ENCODE assay signal across 10 cellular contexts in the genomic region with DNA sequence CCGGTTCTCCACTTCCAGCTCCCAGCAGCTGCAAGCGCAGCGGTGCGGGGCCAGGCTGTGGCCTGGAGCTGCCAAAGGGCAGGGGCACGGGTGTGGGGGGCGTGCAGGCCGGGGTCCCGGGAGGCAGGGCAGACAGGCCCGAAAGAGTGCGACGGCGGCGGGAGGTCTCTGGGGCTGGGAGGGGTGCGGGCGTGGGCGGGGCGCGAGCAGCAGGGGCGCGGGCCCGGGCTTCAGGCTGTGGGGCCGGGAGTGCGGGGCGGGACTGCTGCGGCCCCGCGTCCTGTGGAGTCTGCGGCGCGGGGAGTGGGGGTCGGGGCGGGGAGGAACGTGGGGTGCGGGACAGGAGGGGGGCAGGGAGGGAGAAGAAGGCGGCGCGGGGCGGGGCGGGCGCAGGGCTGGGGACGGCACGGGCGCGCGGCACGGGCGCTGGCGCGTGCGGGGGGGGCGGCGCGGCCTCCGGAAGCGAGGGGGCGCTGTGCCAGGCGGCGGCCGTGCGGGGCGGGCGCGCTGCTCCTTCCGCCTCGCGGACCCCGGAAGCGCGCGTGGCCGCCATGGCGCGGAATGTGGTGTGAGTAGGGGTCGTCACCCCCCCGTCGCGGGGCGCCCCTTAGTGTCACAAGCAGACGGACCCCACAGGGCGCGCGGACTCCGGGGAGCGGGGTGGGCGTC. TPM values are rescaled to one million over a fixed set of nuclear protein-coding genes. Genes with fewer than 3 reads are reported as not detected.
DNase-seq lines count a peak whose midpoint lies in the region; TF ChIP-seq lines count a peak whose summit lies in the region.
"Had no signal": no experiment of that assay in that cellular context is flagged by ENCODE, and none has a peak within 500 bp of the region (broad histone marks: within the 10 kb centered on the region; RNA-seq: fewer than 3 reads in every experiment).

A gene (plus strand): TSS at position 521 of the 669 bp plus-strand sequence. CDS start 31 bp downstream, at position 552.

- H3K4me3 Mint-ChIP-seq in T-helper 2 cell treated with Interferon-gamma antibody and Interleukin-4, amounts not matched to agents 5 μg/mL and 100 μg/mL, for 36 hours = no peak within 1 kb of the TSS
- no peak within 1 kb of the TSS for H3K4me3 Mint-ChIP-seq in activated naive CD8-positive, alpha-beta T cell treated with anti-CD3 and anti-CD28 coated beads for 36 hours

- H3K27me3 Mint-ChIP-seq in T-helper 2 cell treated with Interferon-gamma antibody and Interleukin-4, amounts not matched to agents 5 μg/mL and 100 μg/mL, for 36 hours (ENCODE audit: low read depth) = no peaks in the 10 kb centered on the region
- no peaks in the 10 kb centered on the region for H3K27me3 Mint-ChIP-seq in activated naive CD8-positive, alpha-beta T cell treated with anti-CD3 and anti-CD28 coated beads for 36 hours

- H3K27ac Mint-ChIP-seq in T-helper 2 cell treated with Interferon-gamma antibody and Interleukin-4, amounts not matched to agents 5 μg/mL and 100 μg/mL, for 36 hours = no peak within 1 kb of the TSS
- no peak within 1 kb of the TSS for H3K27ac Mint-ChIP-seq in activated naive CD8-positive, alpha-beta T cell treated with anti-CD3 and anti-CD28 coated beads for 36 hours

- TF ChIP-seq CTCF in liver (IDR thresholded peaks at IDR 0.05; ENCODE audit: low read depth, low read length, missing input control) (no peak), tibial artery (IDR thresholded peaks at IDR 0.05) (no peak)

- intact Hi-C loops in T-helper 2 cell treated with Interferon-gamma antibody and Interleukin-4, amounts not matched to agents 100 ng/mL and 5 ng/mL, for 36 hours (cut with micrococcal nuclease) = no loop called here
- intact Hi-C loops in tibial artery (cut with DNase I; ENCODE audit: low total_unique reads) = no loop called here

- H3K9me3 ChIP-seq in liver (ENCODE audit: control insufficient read depth in 4 of 4, low read length in 3 of 4) (no peaks in the 10 kb centered on the region), tibial artery (no peaks in the 10 kb centered on the region)

- H3K36me3 ChIP-seq in liver (ENCODE audit: control insufficient read depth in 4 of 4, insufficient read depth in 3 of 4, low read depth in 1 of 4, low read length in 3 of 4) (no peaks in the 10 kb centered on the region), tibial artery (no peaks in the 10 kb centered on the region)

- no peak within 1 kb of the TSS for H3K9ac ChIP-seq in liver (ENCODE audit: low read depth in 1 of 2, low read length in 2 of 2)

- no peaks in the 10 kb centered on the region for H3K9me3 Mint-ChIP-seq in T-helper 2 cell treated with Interferon-gamma antibody and Interleukin-4, amounts not matched to agents 5 μg/mL and 100 μg/mL, for 36 hours
- H3K9me3 Mint-ChIP-seq in activated naive CD8-positive, alpha-beta T cell treated with anti-CD3 and anti-CD28 coated beads for 36 hours = no peaks in the 10 kb centered on the region

- TF ChIP-seq RAD21 in liver (IDR thresholded peaks at IDR 0.05) = no peak

- 0% methylated on average over 4 of the region's 85 CpGs for WGBS in liver

- H3K27ac ChIP-seq in liver (ENCODE audit: low read depth in 1 of 2, low read length in 2 of 2) (no peak within 1 kb of the TSS), tibial artery (no peak within 1 kb of the TSS)
- H3K27ac ChIP-seq: 22Rv1, HL-60 had no signal

- H3K36me3 Mint-ChIP-seq in T-helper 2 cell treated with Interferon-gamma antibody and Interleukin-4, amounts not matched to agents 5 μg/mL and 100 μg/mL, for 36 hours (ENCODE audit: low read depth) = no peaks in the 10 kb centered on the region
- H3K36me3 Mint-ChIP-seq in activated naive CD8-positive, alpha-beta T cell treated with anti-CD3 and anti-CD28 coated beads for 36 hours = no peaks in the 10 kb centered on the region

- H3K27me3 ChIP-seq in liver (ENCODE audit: control insufficient read depth in 4 of 4, insufficient read depth in 4 of 4, low read length in 3 of 4) (no peaks in the 10 kb centered on the region), tibial artery (no peaks in the 10 kb centered on the region)

- no peaks in the 10 kb centered on the region for H3K4me1 Mint-ChIP-seq in T-helper 2 cell treated with Interferon-gamma antibody and Interleukin-4, amounts not matched to agents 5 μg/mL and 100 μg/mL, for 36 hours (ENCODE audit: low read depth)
- no peaks in the 10 kb centered on the region for H3K4me1 Mint-ChIP-seq in activated naive CD8-positive, alpha-beta T cell treated with anti-CD3 and anti-CD28 coated beads for 36 hours

- H3K4me1 ChIP-seq in liver (ENCODE audit: control insufficient read depth in 4 of 4, insufficient read depth in 4 of 4, low read length in 3 of 4) (no peaks in the 10 kb centered on the region), tibial artery (peaks cover 0 to 10% (median 3%) of the 10 kb centered on the region in 4 donors)

- DNase-seq in T-helper 2 cell treated with Interferon-gamma antibody and Interleukin-4, amounts not matched to agents 5 μg/mL and 100 μg/mL, for 36 hours (ENCODE audit: low spot score) = no peak
- peak; percentile 52 for DNase-seq in activated naive CD8-positive, alpha-beta T cell treated with anti-CD3 and anti-CD28 coated beads for 36 hours
- DNase-seq in tibial artery (peak; percentile 16 to 39), NCI-H69 (lab: John Stamatoyannopoulos, UW) (no peak), HPDE6-E6E7 (ENCODE audit: extremely low spot score) (no peak), KG1 (lab: John Stamatoyannopoulos, UW) (no peak)

- H3K4me3 ChIP-seq in liver (ENCODE audit: low read depth in 1 of 3, low read length in 3 of 3) (no peak within 1 kb of the TSS), tibial artery (no peak within 1 kb of the TSS)

TF ChIP-seq in liver, 16 proteins besides CTCF, POLR2A, EP300 and RAD21:
- TF ChIP-seq FOXA1 (IDR thresholded peaks at IDR 0.05) (no peak), NR2F2 (IDR thresholded peaks at IDR 0.05) (no peak), FOXA2 (IDR thresholded peaks at IDR 0.05) (no peak), JUND (IDR thresholded peaks at IDR 0.05) (no peak), SP1 (IDR thresholded peaks at IDR 0.05) (no peak), HNF4A (conservative IDR thresholded peaks at IDR 0.05) (no peak), TAF1 (conservative IDR thresholded peaks at IDR 0.05) (no peak), YY1 (IDR thresholded peaks at IDR 0.05) (no peak), EGR1 (IDR thresholded peaks at IDR 0.05; ENCODE audit: low read depth in 2 of 2) (no peak), GABPA (IDR thresholded peaks at IDR 0.05 in 1 of 2, conservative IDR thresholded peaks at IDR 0.05 in 1 of 2) (no peak)
- TF ChIP-seq, protein P1, sequence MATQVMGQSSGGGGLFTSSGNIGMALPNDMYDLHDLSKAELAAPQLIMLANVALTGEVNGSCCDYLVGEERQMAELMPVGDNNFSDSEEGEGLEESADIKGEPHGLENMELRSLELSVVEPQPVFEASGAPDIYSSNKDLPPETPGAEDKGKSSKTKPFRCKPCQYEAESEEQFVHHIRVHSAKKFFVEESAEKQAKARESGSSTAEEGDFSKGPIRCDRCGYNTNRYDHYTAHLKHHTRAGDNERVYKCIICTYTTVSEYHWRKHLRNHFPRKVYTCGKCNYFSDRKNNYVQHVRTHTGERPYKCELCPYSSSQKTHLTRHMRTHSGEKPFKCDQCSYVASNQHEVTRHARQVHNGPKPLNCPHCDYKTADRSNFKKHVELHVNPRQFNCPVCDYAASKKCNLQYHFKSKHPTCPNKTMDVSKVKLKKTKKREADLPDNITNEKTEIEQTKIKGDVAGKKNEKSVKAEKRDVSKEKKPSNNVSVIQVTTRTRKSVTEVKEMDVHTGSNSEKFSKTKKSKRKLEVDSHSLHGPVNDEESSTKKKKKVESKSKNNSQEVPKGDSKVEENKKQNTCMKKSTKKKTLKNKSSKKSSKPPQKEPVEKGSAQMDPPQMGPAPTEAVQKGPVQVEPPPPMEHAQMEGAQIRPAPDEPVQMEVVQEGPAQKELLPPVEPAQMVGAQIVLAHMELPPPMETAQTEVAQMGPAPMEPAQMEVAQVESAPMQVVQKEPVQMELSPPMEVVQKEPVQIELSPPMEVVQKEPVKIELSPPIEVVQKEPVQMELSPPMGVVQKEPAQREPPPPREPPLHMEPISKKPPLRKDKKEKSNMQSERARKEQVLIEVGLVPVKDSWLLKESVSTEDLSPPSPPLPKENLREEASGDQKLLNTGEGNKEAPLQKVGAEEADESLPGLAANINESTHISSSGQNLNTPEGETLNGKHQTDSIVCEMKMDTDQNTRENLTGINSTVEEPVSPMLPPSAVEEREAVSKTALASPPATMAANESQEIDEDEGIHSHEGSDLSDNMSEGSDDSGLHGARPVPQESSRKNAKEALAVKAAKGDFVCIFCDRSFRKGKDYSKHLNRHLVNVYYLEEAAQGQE (IDR thresholded peaks at IDR 0.05) = no peak
- TF ChIP-seq, protein P2, sequence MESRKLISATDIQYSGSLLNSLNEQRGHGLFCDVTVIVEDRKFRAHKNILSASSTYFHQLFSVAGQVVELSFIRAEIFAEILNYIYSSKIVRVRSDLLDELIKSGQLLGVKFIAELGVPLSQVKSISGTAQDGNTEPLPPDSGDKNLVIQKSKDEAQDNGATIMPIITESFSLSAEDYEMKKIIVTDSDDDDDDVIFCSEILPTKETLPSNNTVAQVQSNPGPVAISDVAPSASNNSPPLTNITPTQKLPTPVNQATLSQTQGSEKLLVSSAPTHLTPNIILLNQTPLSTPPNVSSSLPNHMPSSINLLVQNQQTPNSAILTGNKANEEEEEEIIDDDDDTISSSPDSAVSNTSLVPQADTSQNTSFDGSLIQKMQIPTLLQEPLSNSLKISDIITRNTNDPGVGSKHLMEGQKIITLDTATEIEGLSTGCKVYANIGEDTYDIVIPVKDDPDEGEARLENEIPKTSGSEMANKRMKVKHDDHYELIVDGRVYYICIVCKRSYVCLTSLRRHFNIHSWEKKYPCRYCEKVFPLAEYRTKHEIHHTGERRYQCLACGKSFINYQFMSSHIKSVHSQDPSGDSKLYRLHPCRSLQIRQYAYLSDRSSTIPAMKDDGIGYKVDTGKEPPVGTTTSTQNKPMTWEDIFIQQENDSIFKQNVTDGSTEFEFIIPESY (IDR thresholded peaks at IDR 0.05) = no peak

RNA-seq across cellular contexts. Expression of the gene that starts here (rescaled TPM):
- 71.6 and 73.8 TPM in 2 replicates for total RNA-seq in T-helper 2 cell treated with Interferon-gamma antibody and Interleukin-4, amounts not matched to agents 100 ng/mL and 5 ng/mL, for 36 hours
- total RNA-seq in activated naive CD8-positive, alpha-beta T cell treated with anti-CD3 and anti-CD28 coated beads for 36 hours = 100 to 1,000 TPM; 148 to 151 TPM
- 10 to 100 TPM; 33.0 to 83.9 TPM for total RNA-seq in liver
- polyA plus RNA-seq in liver = 10 to 100 TPM; 67.1 to 68.0 TPM

Comparison
In these comparisons a context has a peak if more than half of its experiments do, and no peak if none do; other contexts are left out.
1. DNase-seq: peak in activated naive CD8-positive, alpha-beta T cell treated with anti-CD3 and anti-CD28 coated beads for 36 hours (single experiment) and tibial artery (2 of 2); none in T-helper 2 cell treated with Interferon-gamma antibody and Interleukin-4, amounts not matched to agents 5 μg/mL and 100 μg/mL, for 36 hours (single experiment), NCI-H69 (single experiment), HPDE6-E6E7 (single experiment) and KG1 (single experiment).